ENCODE assay signal across 10 cellular contexts in genomic region chr7:75888464-75889222, GRCh38. TPM values are rescaled to one million over a fixed set of nuclear protein-coding genes. Genes with fewer than 3 reads are reported as not detected.
DNase-seq lines count a peak whose midpoint lies in the region; ATAC-seq, FAIRE-seq and TF ChIP-seq lines count a peak whose summit lies in the region.
"Had no signal": no experiment of that assay in that cellular context is flagged by ENCODE, and none has a peak within 500 bp of the region (broad histone marks: within the 10 kb centered on the region; RNA-seq: fewer than 3 reads in every experiment).

No MANE protein-coding gene starts in this region.

- H3K27me3 ChIP-seq in heart right ventricle (no peaks in the 10 kb centered on the region), prostate gland (replicated peaks; ENCODE audit: insufficient read depth) (no peaks in the 10 kb centered on the region), small intestine (ENCODE audit: control insufficient read depth in 2 of 2, insufficient read depth in 2 of 2, low read length in 2 of 2) (no peaks in the 10 kb centered on the region)
- H3K27me3 ChIP-seq: esophagus squamous epithelium had no signal

- ATAC-seq in WTC11 = no peak
- ATAC-seq in heart right ventricle = peak in 7 of 8 donors; percentile 20 to 71 (median 53)
- no peak for ATAC-seq in HG03439 (IDR thresholded peaks at IDR 0.05; ENCODE audit: unreplicated experiment)

- H3K9me3 Mint-ChIP-seq in Calu3 (ENCODE audit: low read depth, unreplicated experiment) = no peaks in the 10 kb centered on the region
- H3K9me3 Mint-ChIP-seq in WTC11 = no peaks in the 10 kb centered on the region
- H3K9me3 Mint-ChIP-seq: T-cell had no signal

- peaks cover 0 to 10% (median 0%) of the 10 kb centered on the region in 9 donors for H3K4me1 ChIP-seq in heart right ventricle
- H3K4me1 ChIP-seq in prostate gland (replicated peaks) = no peaks in the 10 kb centered on the region
- no peaks in the 10 kb centered on the region for H3K4me1 ChIP-seq in small intestine (ENCODE audit: control insufficient read depth in 2 of 2, insufficient read depth in 1 of 2, low read depth in 1 of 2, low read length in 1 of 2)

- in situ Hi-C loops in KBM-7 (cut with MboI; ENCODE audit: low pct_unique_long_range_greater_than_20kb, low sequenced_read_pairs) = no loop called here

- no peaks in the 10 kb centered on the region for H3K27me3 Mint-ChIP-seq in Calu3 (ENCODE audit: unreplicated experiment)
- no peaks in the 10 kb centered on the region for H3K27me3 Mint-ChIP-seq in WTC11 (ENCODE audit: low read depth)
- H3K27me3 Mint-ChIP-seq: T-cell had no signal

- no peak overlapping the region for H3K4me3 Mint-ChIP-seq in Calu3 (ENCODE audit: low read depth, unreplicated experiment)
- no peak overlapping the region for H3K4me3 Mint-ChIP-seq in WTC11
- H3K4me3 Mint-ChIP-seq: T-cell had no signal

- H3K36me3 Mint-ChIP-seq in Calu3 (ENCODE audit: insufficient read depth, unreplicated experiment) (peaks cover 26% of the 10 kb centered on the region), WTC11 (peaks cover 39% of the 10 kb centered on the region)

- peak overlapping the region in 1 of 10 donors; percentile 41 for H3K27ac ChIP-seq in heart right ventricle
- peak overlapping the region; percentile 11 to 19 for H3K27ac ChIP-seq in prostate gland
- H3K27ac ChIP-seq in small intestine (ENCODE audit: low read depth in 1 of 2, low read length in 1 of 2) = no peak overlapping the region
- H3K27ac ChIP-seq: esophagus squamous epithelium had no signal

- no peaks in the 10 kb centered on the region for H3K9me3 ChIP-seq in heart right ventricle
- no peaks in the 10 kb centered on the region for H3K9me3 ChIP-seq in prostate gland
- H3K9me3 ChIP-seq in small intestine (ENCODE audit: control insufficient read depth, low read depth) = no peaks in the 10 kb centered on the region
- H3K9me3 ChIP-seq: esophagus squamous epithelium had no signal

- H3K4me1 Mint-ChIP-seq in Calu3 (ENCODE audit: low read depth, unreplicated experiment) (peaks cover 10% of the 10 kb centered on the region), WTC11 (no peaks in the 10 kb centered on the region)

- POLR2A ChIA-PET in WTC11 (lab: Charles Lee) = interaction anchor here (1.5 kb wide), 1 partner anchor 27 kb away, joined by 6 read pairs; no protein-coding TSS in a partner anchor

- TF ChIP-seq POLR2A in prostate gland (IDR thresholded peaks at IDR 0.05) = no peak

- 72 to 73% methylated on average over 23 of the region's 23 CpGs for WGBS in heart right ventricle, 2 donors
- WGBS in prostate gland = 59% methylated on average over 23 of the region's 23 CpGs
- WGBS in small intestine, 3 donors = 80 to 85% (median 83%) methylated on average over 23 of the region's 23 CpGs

- peaks cover 0 to 55% (median 14%) of the 10 kb centered on the region in 9 donors for H3K36me3 ChIP-seq in heart right ventricle
- H3K36me3 ChIP-seq in prostate gland = peaks cover 2 to 12% of the 10 kb centered on the region in 2 donors
- H3K36me3 ChIP-seq in small intestine (ENCODE audit: control insufficient read depth in 2 of 2, insufficient read depth in 2 of 2, low read length in 2 of 2) = peaks cover 11 to 15% of the 10 kb centered on the region in 2 donors

- no peak overlapping the region for H3K27ac Mint-ChIP-seq in Calu3 (ENCODE audit: unreplicated experiment)
- 0 out of 2 replicates have a peak overlapping the region, but pooled peaks have one; percentile 3 for H3K27ac Mint-ChIP-seq in WTC11

- BruUV-seq in Calu3 (replicated peaks; lab: Mats Ljungman, UMichigan) = TSS peak; percentile 24

- intact Hi-C loops in Calu3 (cut with micrococcal nuclease; ENCODE audit: unreplicated experiment) (no loop called here), heart right ventricle (cut with DNase I) (loop anchor here in 1 of 10 donors (5.0 kb wide), 1 partner anchor 114 kb away; no protein-coding TSS in a partner anchor), prostate gland (cut with DNase I) (no loop called here)

- TF ChIP-seq CTCF in Calu3 (IDR thresholded peaks at IDR 0.05; ENCODE audit: unreplicated experiment) (no peak), WTC11 (IDR thresholded peaks at IDR 0.05) (no peak), heart right ventricle (IDR thresholded peaks at IDR 0.05) (peak in 1 of 9 donors; percentile 11), prostate gland (IDR thresholded peaks at IDR 0.05) (no peak)

- H3K4me3 ChIP-seq in heart right ventricle = no peak overlapping the region
- H3K4me3 ChIP-seq in prostate gland = no peak overlapping the region
- H3K4me3 ChIP-seq in small intestine (ENCODE audit: low read depth in 1 of 2, low read length in 2 of 2) = no peak overlapping the region
- H3K4me3 ChIP-seq: esophagus squamous epithelium had no signal

- DNase-seq in Calu3 (no peak), WTC11 (ENCODE audit: low spot score) (no peak), heart right ventricle (peak; percentile 32 to 42), prostate gland (ENCODE audit: low spot score) (peak; percentile 30), small intestine (no peak), KBM-7 (no peak), D341Med (ENCODE audit: low spot score) (no peak)
- DNase-seq: esophagus squamous epithelium, T-cell had no signal

- CTCF ChIA-PET in Calu3 (lab: Charles Lee) = no interaction called here
- CTCF ChIA-PET in WTC11 (lab: Charles Lee) = no interaction called here

- FAIRE-seq in small intestine (lab: Jason Lieb, UNC) = no peak

TF ChIP-seq in WTC11, 78 proteins besides CTCF, POLR2A, EP300 and RAD21 (continues in another document):
- TF ChIP-seq NFYB (CRISPR knock-in tag; conservative IDR thresholded peaks at IDR 0.05; ENCODE audit: low read depth) (no peak), NR1H2 (CRISPR knock-in tag; IDR thresholded peaks at IDR 0.05) (no peak), ERG (CRISPR knock-in tag; IDR thresholded peaks at IDR 0.05) (no peak), ZNF138 (CRISPR knock-in tag; conservative IDR thresholded peaks at IDR 0.05) (no peak), ATF2 (CRISPR knock-in tag; IDR thresholded peaks at IDR 0.05; ENCODE audit: borderline replicate concordance, low read depth) (no peak), KAT7 (CRISPR knock-in tag; IDR thresholded peaks at IDR 0.05; ENCODE audit: borderline replicate concordance) (no peak), EMX1 (CRISPR knock-in tag; IDR thresholded peaks at IDR 0.05) (no peak), GTF2I (CRISPR knock-in tag; conservative IDR thresholded peaks at IDR 0.05) (no peak), ZSCAN18 (CRISPR knock-in tag; IDR thresholded peaks at IDR 0.05) (no peak), ZBTB21 (CRISPR knock-in tag; IDR thresholded peaks at IDR 0.05; ENCODE audit: borderline replicate concordance) (no peak)

RNA-seq across cellular contexts. Expression of gene RHBDD2, which starts 9.8 kb away (rescaled TPM):
- 35.3 and 39.2 TPM in 2 replicates for total RNA-seq in Calu3 (2022)
- total RNA-seq in WTC11 (2021) = 31.4 to 35.5 TPM (median 34.3 TPM) in 3 replicates
- 10 to 100 TPM; 20.8 to 39.7 (median 27.4) TPM for total RNA-seq in heart right ventricle
- polyA plus RNA-seq in heart right ventricle = 10 to 100 TPM; 28.9 to 48.1 TPM
- total RNA-seq in prostate gland = 100 to 1,000 TPM; 101 to 130 TPM
- polyA plus RNA-seq in small intestine = 10 to 100 TPM; 56.6 to 67.0 (median 59.4) TPM

RNA-seq across cellular contexts. Expression of gene POR, which starts 26.3 kb away (rescaled TPM):
- total RNA-seq in Calu3 (2022) = 65.8 and 83.1 TPM in 2 replicates
- total RNA-seq in WTC11 (2021) = 151 to 178 TPM (median 169 TPM) in 3 replicates
- total RNA-seq in heart right ventricle = 100 to 1,000 TPM in 1 of 10 donors, 10 to 100 TPM in 9; 37.3 to 203 (median 59.3) TPM
- polyA plus RNA-seq in heart right ventricle = 100 to 1,000 TPM; 104 to 185 TPM
- 100 to 1,000 TPM in 1 of 2 donors, 10 to 100 TPM in 1; 88.0 to 136 TPM for total RNA-seq in prostate gland
- 100 to 1,000 TPM; 148 to 461 (median 376) TPM for polyA plus RNA-seq in small intestine

Comparison
In these comparisons a context has a peak if more than half of its experiments do, and no peak if none do; other contexts are left out.
1. DNase-seq: peak in heart right ventricle (2 of 2) and prostate gland (single experiment); none in Calu3 (single experiment), WTC11 (single experiment), small intestine (single experiment), KBM-7 (single experiment) and D341Med (single experiment).
2. ATAC-seq: peak in heart right ventricle (7 of 8); none in WTC11 (single experiment) and HG03439 (single experiment).
3. H3K27ac ChIP-seq: peak in prostate gland (2 of 2); none in small intestine (0 of 2).